In genomic region chr20:25203089-25203488, GRCh38 we compare ENCODE assay signal across 23 cellular contexts. TPM values are rescaled to one million over a fixed set of nuclear protein-coding genes. Genes with fewer than 3 reads are reported as not detected.
A peak's percentile ranks its signal among the peaks of the same experiment; 100 is the strongest.
DNase-seq lines count a peak whose midpoint lies in the region; ATAC-seq and TF ChIP-seq lines count a peak whose summit lies in the region.
"Had no signal": no experiment of that assay in that cellular context is flagged by ENCODE, and none has a peak within 500 bp of the region (broad histone marks: within the 10 kb centered on the region; RNA-seq: fewer than 3 reads in every experiment).

No MANE protein-coding gene starts in this region.

- no peak for TF ChIP-seq CTCF in CD4-positive, alpha-beta T cell (IDR thresholded peaks at IDR 0.05)
- TF ChIP-seq CTCF in OCI-LY3 (IDR thresholded peaks at IDR 0.05; ENCODE audit: low read depth, low read length): no peak

- no peak overlapping the region for H2AFZ ChIP-seq in OCI-LY3 (ENCODE audit: low read depth, low read length)

- no peaks in the 10 kb centered on the region for H3K9me3 ChIP-seq in CD4-positive, alpha-beta T cell (ENCODE audit: control insufficient read depth, low read length)
- no peaks in the 10 kb centered on the region for H3K9me3 ChIP-seq in OCI-LY3 (ENCODE audit: insufficient read depth, low read length)
- H3K9me3 ChIP-seq: BE2C, SJCRH30 had no signal

- POLR2A ChIA-PET in CD4-positive, alpha-beta T cell (lab: Charles Lee): interaction anchor here (2.3 kb wide), 1 partner anchor 8 kb away, joined by 6 read pairs; the partner anchor contains the start of gene ENTPD6

- H3K4me3 Mint-ChIP-seq in activated naive CD4-positive, alpha-beta T cell treated with anti-CD3 and anti-CD28 coated beads, Interleukin-2, amount 50 U/mL, for 24 hours: no peak overlapping the region
- no peak overlapping the region for H3K4me3 Mint-ChIP-seq in activated naive CD4-positive, alpha-beta T cell treated with anti-CD3 and anti-CD28 coated beads for 36 hours
- H3K4me3 Mint-ChIP-seq in CD4-positive, alpha-beta T cell: peak overlapping the region; percentile 16
- no peak overlapping the region for H3K4me3 Mint-ChIP-seq in stimulated activated memory B cell treated with anti-CD40 and anti-IgM and Interleukin-4, amounts not matched to agents 10 μg/mL and 1 μg/mL and 100 μg/mL, for 72 hours
- H3K4me3 Mint-ChIP-seq: CD4-positive, alpha-beta memory T cell had no signal

- no peaks in the 10 kb centered on the region for H3K9me3 Mint-ChIP-seq in activated naive CD4-positive, alpha-beta T cell treated with anti-CD3 and anti-CD28 coated beads, Interleukin-2, amount 50 U/mL, for 24 hours
- no peaks in the 10 kb centered on the region for H3K9me3 Mint-ChIP-seq in activated naive CD4-positive, alpha-beta T cell treated with anti-CD3 and anti-CD28 coated beads for 36 hours
- H3K9me3 Mint-ChIP-seq in CD4-positive, alpha-beta T cell: no peaks in the 10 kb centered on the region
- no peaks in the 10 kb centered on the region for H3K9me3 Mint-ChIP-seq in stimulated activated memory B cell treated with anti-CD40 and anti-IgM and Interleukin-4, amounts not matched to agents 10 μg/mL and 1 μg/mL and 100 μg/mL, for 72 hours
- H3K9me3 Mint-ChIP-seq: CD4-positive, alpha-beta memory T cell had no signal

- CTCF ChIA-PET in activated naive CD4-positive, alpha-beta T cell treated with anti-CD3 and anti-CD28 coated beads for 36 hours (lab: Charles Lee): interaction anchor here (1.3 kb wide), 1 partner anchor 25 kb away, joined by 4 read pairs; no protein-coding TSS in a partner anchor
- CTCF ChIA-PET in CD4-positive, alpha-beta T cell (lab: Charles Lee): no interaction called here

- peaks cover 8% of the 10 kb centered on the region for H3K36me3 Mint-ChIP-seq in activated naive CD4-positive, alpha-beta T cell treated with anti-CD3 and anti-CD28 coated beads, Interleukin-2, amount 50 U/mL, for 24 hours
- peaks cover 5% of the 10 kb centered on the region for H3K36me3 Mint-ChIP-seq in activated naive CD4-positive, alpha-beta T cell treated with anti-CD3 and anti-CD28 coated beads for 36 hours (ENCODE audit: low read depth)
- peaks cover 23% of the 10 kb centered on the region for H3K36me3 Mint-ChIP-seq in CD4-positive, alpha-beta T cell (ENCODE audit: low read depth)
- H3K36me3 Mint-ChIP-seq in stimulated activated memory B cell treated with anti-CD40 and anti-IgM and Interleukin-4, amounts not matched to agents 10 μg/mL and 1 μg/mL and 100 μg/mL, for 72 hours: peaks cover 40% of the 10 kb centered on the region

- ATAC-seq in CD4-positive, alpha-beta T cell (ENCODE audit: poor library complexity): no peak
- no peak for ATAC-seq in stimulated activated memory B cell treated with anti-CD40 and anti-IgM and Interleukin-4, amounts not matched to agents 10 μg/mL and 1 μg/mL and 100 μg/mL, for 72 hours
- ATAC-seq: HCT116, PC-3, SK-N-SH treated with all-trans-retinoic acid at 6 μM for 48 hours had no signal

- H3K9ac ChIP-seq in OCI-LY3 (ENCODE audit: low read length): no peak overlapping the region

- peaks cover 45% of the 10 kb centered on the region for H3K79me2 ChIP-seq in OCI-LY3 (ENCODE audit: low read length)

- H3K27me3 ChIP-seq in CD4-positive, alpha-beta T cell (ENCODE audit: control insufficient read depth, insufficient read depth, low read length): no peaks in the 10 kb centered on the region
- no peaks in the 10 kb centered on the region for H3K27me3 ChIP-seq in OCI-LY3 (ENCODE audit: low read depth, low read length)
- H3K27me3 ChIP-seq: BE2C, SJCRH30 had no signal

- H3K4me2 ChIP-seq in OCI-LY3 (ENCODE audit: low read length): peak overlapping the region; percentile 66

- H3K4me3 ChIP-seq in OCI-LY3 (ENCODE audit: low read length): no peak overlapping the region
- H3K4me3 ChIP-seq: SJCRH30 had no signal

- DNase-seq in activated naive CD4-positive, alpha-beta T cell treated with anti-CD3 and anti-CD28 coated beads for 36 hours: no peak
- no peak for DNase-seq in CD4-positive, alpha-beta T cell
- DNase-seq in stimulated activated CD4-positive, alpha-beta T cell treated with anti-CD3 and anti-CD28 coated beads, Interleukin-4, amount 100 ng/mL, for 24 hours: no peak
- no peak for DNase-seq in activated CD4-positive, alpha-beta T cell treated with anti-CD3 and anti-CD28 coated beads, Interleukin-2, amount 50 U/mL, for 4 hours
- DNase-seq: 8988T; ACHN; BE2C; CD4-positive, alpha-beta memory T cell; COR-L47; DMS53; NCI-H1092; NCI-H1436; NCI-H187; NCI-H2107; NCI-H524; NCI-H774; PC-3; SJCRH30 had no signal

- H3K27me3 Mint-ChIP-seq in activated naive CD4-positive, alpha-beta T cell treated with anti-CD3 and anti-CD28 coated beads, Interleukin-2, amount 50 U/mL, for 24 hours: no peaks in the 10 kb centered on the region
- H3K27me3 Mint-ChIP-seq in activated naive CD4-positive, alpha-beta T cell treated with anti-CD3 and anti-CD28 coated beads for 36 hours (ENCODE audit: low read depth): no peaks in the 10 kb centered on the region
- no peaks in the 10 kb centered on the region for H3K27me3 Mint-ChIP-seq in CD4-positive, alpha-beta T cell
- no peaks in the 10 kb centered on the region for H3K27me3 Mint-ChIP-seq in stimulated activated memory B cell treated with anti-CD40 and anti-IgM and Interleukin-4, amounts not matched to agents 10 μg/mL and 1 μg/mL and 100 μg/mL, for 72 hours
- H3K27me3 Mint-ChIP-seq: CD4-positive, alpha-beta memory T cell had no signal

- peaks cover 21% of the 10 kb centered on the region for H4K20me1 ChIP-seq in OCI-LY3 (ENCODE audit: insufficient read depth, low read length)

- H3K4me1 ChIP-seq in OCI-LY3 (ENCODE audit: low read length): peaks cover 23% of the 10 kb centered on the region

- H3K27ac ChIP-seq in CD4-positive, alpha-beta T cell (ENCODE audit: low read depth, low read length): no peak overlapping the region
- no peak overlapping the region for H3K27ac ChIP-seq in OCI-LY3 (ENCODE audit: low read length)
- H3K27ac ChIP-seq: SJCRH30 had no signal

- intact Hi-C loops in activated naive CD4-positive, alpha-beta T cell treated with anti-CD3 and anti-CD28 coated beads for 36 hours (cut with micrococcal nuclease): no loop called here
- intact Hi-C loops in CD4-positive, alpha-beta T cell (cut with DNase I, micrococcal nuclease): no loop called here

- peaks cover 6% of the 10 kb centered on the region for H3K36me3 ChIP-seq in OCI-LY3 (replicated peaks; ENCODE audit: low read depth, low read length)
- H3K36me3 ChIP-seq: BE2C had no signal

- peaks cover 61% of the 10 kb centered on the region for H3K4me1 Mint-ChIP-seq in activated naive CD4-positive, alpha-beta T cell treated with anti-CD3 and anti-CD28 coated beads, Interleukin-2, amount 50 U/mL, for 24 hours
- peaks cover 44% of the 10 kb centered on the region for H3K4me1 Mint-ChIP-seq in activated naive CD4-positive, alpha-beta T cell treated with anti-CD3 and anti-CD28 coated beads for 36 hours (ENCODE audit: low read depth)
- H3K4me1 Mint-ChIP-seq in CD4-positive, alpha-beta T cell (ENCODE audit: low read depth): peaks cover 57% of the 10 kb centered on the region
- H3K4me1 Mint-ChIP-seq in stimulated activated memory B cell treated with anti-CD40 and anti-IgM and Interleukin-4, amounts not matched to agents 10 μg/mL and 1 μg/mL and 100 μg/mL, for 72 hours: peaks cover 57% of the 10 kb centered on the region

- H3K27ac Mint-ChIP-seq in activated naive CD4-positive, alpha-beta T cell treated with anti-CD3 and anti-CD28 coated beads, Interleukin-2, amount 50 U/mL, for 24 hours: peak overlapping the region; percentile 79
- no peak overlapping the region for H3K27ac Mint-ChIP-seq in activated naive CD4-positive, alpha-beta T cell treated with anti-CD3 and anti-CD28 coated beads for 36 hours
- H3K27ac Mint-ChIP-seq in CD4-positive, alpha-beta T cell: peak overlapping the region; percentile 69
- peak overlapping the region; percentile 18 for H3K27ac Mint-ChIP-seq in stimulated activated memory B cell treated with anti-CD40 and anti-IgM and Interleukin-4, amounts not matched to agents 10 μg/mL and 1 μg/mL and 100 μg/mL, for 72 hours

RNA-seq across cellular contexts. Expression of gene ENTPD6, which starts 7.6 kb away (rescaled TPM):
- total RNA-seq in activated naive CD4-positive, alpha-beta T cell treated with anti-CD3 and anti-CD28 coated beads for 36 hours: 10 to 100 TPM; 63.6 to 66.6 TPM
- 10 to 100 TPM; 78.5 to 85.1 TPM for total RNA-seq in CD4-positive, alpha-beta T cell

RNA-seq across cellular contexts. Expression of gene PYGB, which starts 44.8 kb away (rescaled TPM):
- 10 to 100 TPM; 19.6 to 20.0 TPM for total RNA-seq in activated naive CD4-positive, alpha-beta T cell treated with anti-CD3 and anti-CD28 coated beads for 36 hours
- total RNA-seq in CD4-positive, alpha-beta T cell: 10 to 100 TPM; 26.3 to 27.5 TPM
